1 cellular context compared by ENCODE assay signal in genomic region chr7:158973440-158973839, GRCh38.
A peak's percentile ranks its signal among the peaks of the same experiment; 100 is the strongest.
TF ChIP-seq lines count a peak whose summit lies in the region.

No MANE protein-coding gene starts in this region.

TF ChIP-seq in K562, 482 proteins besides CTCF, POLR2A, EP300 and RAD21 (continued from another document and continues in another):
- TF ChIP-seq CBX1 (IDR thresholded peaks at IDR 0.05; ENCODE audit: low read depth) (0 out of 2 replicates have a peak, but pooled peaks have one; percentile 25), CHD1 (IDR thresholded peaks at IDR 0.05; ENCODE audit: low read length) (no peak), ZNF707 (CRISPR knock-in tag; conservative IDR thresholded peaks at IDR 0.05) (no peak), SOX6 (IDR thresholded peaks at IDR 0.05) (no peak), PHB (CRISPR knock-in tag; IDR thresholded peaks at IDR 0.05) (no peak), HCFC1 (IDR thresholded peaks at IDR 0.05; ENCODE audit: low read depth, low read length) (peak; percentile 55; the same call in 1 of the 2 replicates), MYC (IDR thresholded peaks at IDR 0.05; ENCODE audit: low read depth, low read length) (0 out of 2 replicates have a peak, but pooled peaks have one; percentile 28), MYC (CRISPR knock-in tag; IDR thresholded peaks at IDR 0.05; ENCODE audit: borderline replicate concordance, low read depth) (no peak), SIX5 (IDR thresholded peaks at IDR 0.05; ENCODE audit: borderline replicate concordance in 1 of 2, insufficient read depth in 1 of 2, low read depth in 1 of 2, low read length in 2 of 2) (no peak), SMARCE1 (IDR thresholded peaks at IDR 0.05) (no peak), PYGO2 (tag; IDR thresholded peaks at IDR 0.05) (no peak), GATAD2A (IDR thresholded peaks at IDR 0.05) (no peak), RBM14 (IDR thresholded peaks at IDR 0.05; ENCODE audit: borderline replicate concordance, insufficient read depth, low read depth, low read length) (0 out of 2 replicates have a peak, but pooled peaks have one; percentile 42), NFE2L1 (tag; IDR thresholded peaks at IDR 0.05; ENCODE audit: borderline replicate concordance, low read depth) (no peak), CXXC5 (CRISPR knock-in tag; IDR thresholded peaks at IDR 0.05) (peak; percentile 35; the same call in 1 of the 2 replicates), EHMT2 (IDR thresholded peaks at IDR 0.05) (no peak), MTA1 (IDR thresholded peaks at IDR 0.05; ENCODE audit: borderline replicate concordance) (no peak), ZNF449 (CRISPR knock-in tag; IDR thresholded peaks at IDR 0.05) (no peak), ZNF75A (CRISPR knock-in tag; IDR thresholded peaks at IDR 0.05) (no peak), MAX (CRISPR knock-in tag; IDR thresholded peaks at IDR 0.05) (0 out of 2 replicates have a peak, but pooled peaks have one; percentile 10), ZNF780A (CRISPR knock-in tag; IDR thresholded peaks at IDR 0.05) (no peak), IRF2 (CRISPR knock-in tag; IDR thresholded peaks at IDR 0.05) (no peak), CREB1 (IDR thresholded peaks at IDR 0.05) (peak; percentile 51; the same call in 1 of the 2 replicates), CREB1 (CRISPR knock-in tag; IDR thresholded peaks at IDR 0.05) (no peak), PTTG1 (tag; IDR thresholded peaks at IDR 0.05; ENCODE audit: low read depth) (no peak), ZFP36 (IDR thresholded peaks at IDR 0.05; ENCODE audit: low read depth, low read length, partially characterized antibody) (no peak), ZNF77 (CRISPR knock-in tag; IDR thresholded peaks at IDR 0.05) (no peak), MTA2 (IDR thresholded peaks at IDR 0.05; ENCODE audit: low read depth) (no peak), HIVEP1 (CRISPR knock-in tag; IDR thresholded peaks at IDR 0.05) (no peak), ATF2 (CRISPR knock-in tag; IDR thresholded peaks at IDR 0.05) (no peak), BRD4 (IDR thresholded peaks at IDR 0.05) (no peak), NELFE (IDR thresholded peaks at IDR 0.05; ENCODE audit: insufficient read depth, insufficient read length) (no peak), ZNF23 (CRISPR knock-in tag; IDR thresholded peaks at IDR 0.05) (no peak), ATF1 (CRISPR knock-in tag; IDR thresholded peaks at IDR 0.05) (no peak), ATF1 (tag; IDR thresholded peaks at IDR 0.05) (peak; percentile 38), DPF2 (IDR thresholded peaks at IDR 0.05) (no peak), TCF7L2 (IDR thresholded peaks at IDR 0.05; ENCODE audit: low read depth, low read length) (no peak), HMG20A (CRISPR knock-in tag; conservative IDR thresholded peaks at IDR 0.05) (no peak), XRCC3 (IDR thresholded peaks at IDR 0.05) (no peak), E2F8 (IDR thresholded peaks at IDR 0.05; ENCODE audit: low read depth, partially characterized antibody) (no peak), U2AF2 (optimal IDR thresholded peaks at IDR 0.05; ENCODE audit: low read depth, low read length) (no peak), KAT2B (IDR thresholded peaks at IDR 0.05; ENCODE audit: low read depth, low read length) (no peak), MAFG (tag; conservative IDR thresholded peaks at IDR 0.05) (no peak), MCM5 (IDR thresholded peaks at IDR 0.05; ENCODE audit: low read depth) (no peak), TCFL5 (CRISPR knock-in tag; conservative IDR thresholded peaks at IDR 0.05) (no peak), KDM2B (CRISPR knock-in tag; IDR thresholded peaks at IDR 0.05) (no peak), ZNF436 (CRISPR knock-in tag; IDR thresholded peaks at IDR 0.05) (no peak), LCOR (CRISPR knock-in tag; IDR thresholded peaks at IDR 0.05) (no peak), ZNF133 (CRISPR knock-in tag; IDR thresholded peaks at IDR 0.05) (no peak), ZSCAN29 (IDR thresholded peaks at IDR 0.05) (no peak), ZBTB43 (CRISPR knock-in tag; IDR thresholded peaks at IDR 0.05) (no peak), DLX4 (CRISPR knock-in tag; IDR thresholded peaks at IDR 0.05) (no peak), CCNT2 (IDR thresholded peaks at IDR 0.05; ENCODE audit: borderline replicate concordance, extremely low read depth, insufficient read length, low read depth, low read length) (no peak), POLR2G (IDR thresholded peaks at IDR 0.05; ENCODE audit: low read depth, low read length) (peak; percentile 65), IFI16 (CRISPR knock-in tag; IDR thresholded peaks at IDR 0.05) (no peak)
- TF ChIP-seq, protein P1, sequence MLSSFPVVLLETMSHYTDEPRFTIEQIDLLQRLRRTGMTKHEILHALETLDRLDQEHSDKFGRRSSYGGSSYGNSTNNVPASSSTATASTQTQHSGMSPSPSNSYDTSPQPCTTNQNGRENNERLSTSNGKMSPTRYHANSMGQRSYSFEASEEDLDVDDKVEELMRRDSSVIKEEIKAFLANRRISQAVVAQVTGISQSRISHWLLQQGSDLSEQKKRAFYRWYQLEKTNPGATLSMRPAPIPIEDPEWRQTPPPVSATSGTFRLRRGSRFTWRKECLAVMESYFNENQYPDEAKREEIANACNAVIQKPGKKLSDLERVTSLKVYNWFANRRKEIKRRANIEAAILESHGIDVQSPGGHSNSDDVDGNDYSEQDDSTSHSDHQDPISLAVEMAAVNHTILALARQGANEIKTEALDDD (IDR thresholded peaks at IDR 0.05): no peak
- TF ChIP-seq, protein P2, sequence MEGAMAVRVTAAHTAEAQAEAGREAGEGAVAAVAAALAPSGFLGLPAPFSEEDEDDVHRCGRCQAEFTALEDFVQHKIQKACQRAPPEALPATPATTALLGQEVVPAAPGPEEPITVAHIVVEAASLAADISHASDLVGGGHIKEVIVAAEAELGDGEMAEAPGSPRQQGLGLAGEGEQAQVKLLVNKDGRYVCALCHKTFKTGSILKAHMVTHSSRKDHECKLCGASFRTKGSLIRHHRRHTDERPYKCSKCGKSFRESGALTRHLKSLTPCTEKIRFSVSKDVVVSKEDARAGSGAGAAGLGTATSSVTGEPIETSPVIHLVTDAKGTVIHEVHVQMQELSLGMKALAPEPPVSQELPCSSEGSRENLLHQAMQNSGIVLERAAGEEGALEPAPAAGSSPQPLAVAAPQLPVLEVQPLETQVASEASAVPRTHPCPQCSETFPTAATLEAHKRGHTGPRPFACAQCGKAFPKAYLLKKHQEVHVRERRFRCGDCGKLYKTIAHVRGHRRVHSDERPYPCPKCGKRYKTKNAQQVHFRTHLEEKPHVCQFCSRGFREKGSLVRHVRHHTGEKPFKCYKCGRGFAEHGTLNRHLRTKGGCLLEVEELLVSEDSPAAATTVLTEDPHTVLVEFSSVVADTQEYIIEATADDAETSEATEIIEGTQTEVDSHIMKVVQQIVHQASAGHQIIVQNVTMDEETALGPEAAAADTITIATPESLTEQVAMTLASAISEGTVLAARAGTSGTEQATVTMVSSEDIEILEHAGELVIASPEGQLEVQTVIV (CRISPR knock-in tag; IDR thresholded peaks at IDR 0.05; ENCODE audit: borderline replicate concordance): no peak
- TF ChIP-seq, protein P3, sequence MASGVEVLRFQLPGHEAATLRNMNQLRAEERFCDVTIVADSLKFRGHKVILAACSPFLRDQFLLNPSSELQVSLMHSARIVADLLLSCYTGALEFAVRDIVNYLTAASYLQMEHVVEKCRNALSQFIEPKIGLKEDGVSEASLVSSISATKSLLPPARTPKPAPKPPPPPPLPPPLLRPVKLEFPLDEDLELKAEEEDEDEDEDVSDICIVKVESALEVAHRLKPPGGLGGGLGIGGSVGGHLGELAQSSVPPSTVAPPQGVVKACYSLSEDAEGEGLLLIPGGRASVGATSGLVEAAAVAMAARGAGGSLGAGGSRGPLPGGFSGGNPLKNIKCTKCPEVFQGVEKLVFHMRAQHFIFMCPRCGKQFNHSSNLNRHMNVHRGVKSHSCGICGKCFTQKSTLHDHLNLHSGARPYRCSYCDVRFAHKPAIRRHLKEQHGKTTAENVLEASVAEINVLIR (CRISPR knock-in tag; IDR thresholded peaks at IDR 0.05): no peak
- TF ChIP-seq, protein P4, sequence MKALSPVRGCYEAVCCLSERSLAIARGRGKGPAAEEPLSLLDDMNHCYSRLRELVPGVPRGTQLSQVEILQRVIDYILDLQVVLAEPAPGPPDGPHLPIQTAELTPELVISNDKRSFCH (CRISPR knock-in tag; IDR thresholded peaks at IDR 0.05): no peak
- TF ChIP-seq, protein P4 (tag; IDR thresholded peaks at IDR 0.05): no peak
- TF ChIP-seq, protein P5, sequence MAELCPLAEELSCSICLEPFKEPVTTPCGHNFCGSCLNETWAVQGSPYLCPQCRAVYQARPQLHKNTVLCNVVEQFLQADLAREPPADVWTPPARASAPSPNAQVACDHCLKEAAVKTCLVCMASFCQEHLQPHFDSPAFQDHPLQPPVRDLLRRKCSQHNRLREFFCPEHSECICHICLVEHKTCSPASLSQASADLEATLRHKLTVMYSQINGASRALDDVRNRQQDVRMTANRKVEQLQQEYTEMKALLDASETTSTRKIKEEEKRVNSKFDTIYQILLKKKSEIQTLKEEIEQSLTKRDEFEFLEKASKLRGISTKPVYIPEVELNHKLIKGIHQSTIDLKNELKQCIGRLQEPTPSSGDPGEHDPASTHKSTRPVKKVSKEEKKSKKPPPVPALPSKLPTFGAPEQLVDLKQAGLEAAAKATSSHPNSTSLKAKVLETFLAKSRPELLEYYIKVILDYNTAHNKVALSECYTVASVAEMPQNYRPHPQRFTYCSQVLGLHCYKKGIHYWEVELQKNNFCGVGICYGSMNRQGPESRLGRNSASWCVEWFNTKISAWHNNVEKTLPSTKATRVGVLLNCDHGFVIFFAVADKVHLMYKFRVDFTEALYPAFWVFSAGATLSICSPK (IDR thresholded peaks at IDR 0.05; ENCODE audit: borderline replicate concordance): no peak
- TF ChIP-seq, protein P6, sequence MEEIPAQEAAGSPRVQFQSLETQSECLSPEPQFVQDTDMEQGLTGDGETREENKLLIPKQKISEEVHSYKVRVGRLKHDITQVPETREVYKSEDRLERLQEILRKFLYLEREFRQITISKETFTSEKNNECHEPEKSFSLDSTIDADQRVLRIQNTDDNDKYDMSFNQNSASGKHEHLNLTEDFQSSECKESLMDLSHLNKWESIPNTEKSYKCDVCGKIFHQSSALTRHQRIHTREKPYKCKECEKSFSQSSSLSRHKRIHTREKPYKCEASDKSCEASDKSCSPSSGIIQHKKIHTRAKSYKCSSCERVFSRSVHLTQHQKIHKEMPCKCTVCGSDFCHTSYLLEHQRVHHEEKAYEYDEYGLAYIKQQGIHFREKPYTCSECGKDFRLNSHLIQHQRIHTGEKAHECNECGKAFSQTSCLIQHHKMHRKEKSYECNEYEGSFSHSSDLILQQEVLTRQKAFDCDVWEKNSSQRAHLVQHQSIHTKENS (CRISPR knock-in tag; IDR thresholded peaks at IDR 0.05): no peak
